1 cellular context compared by ENCODE assay signal in genomic region chr9:128786681-128787582, GRCh38.
A peak's percentile ranks its signal among the peaks of the same experiment; 100 is the strongest.
TF ChIP-seq lines count a peak whose summit lies in the region.

TBC1D13 (plus strand) TSS chr9:128787253; CDS start chr9:128787354, 101 bp downstream.

TF ChIP-seq in HepG2, 621 proteins besides CTCF, POLR2A, EP300 and RAD21 (continued from another document and continues in another):
- TF ChIP-seq DBP (CRISPR knock-in tag; IDR thresholded peaks at IDR 0.05; ENCODE audit: not compliant biosample characterization), result no peak
- TF ChIP-seq RBFOX2 (IDR thresholded peaks at IDR 0.05; ENCODE audit: low read depth, low read length), result peak; percentile 80
- peak; percentile 95 for TF ChIP-seq TERF1 (CRISPR knock-in tag; IDR thresholded peaks at IDR 0.05)
- no peak for TF ChIP-seq GPBP1L1 (CRISPR knock-in tag; IDR thresholded peaks at IDR 0.05)
- 0 out of 2 replicates have a peak, but pooled peaks have one; percentile 20 for TF ChIP-seq CREB1 (IDR thresholded peaks at IDR 0.05)
- TF ChIP-seq CREB1 (CRISPR knock-in tag; IDR thresholded peaks at IDR 0.05), result no peak
- TF ChIP-seq BORCS8-MEF2B (CRISPR knock-in tag; IDR thresholded peaks at IDR 0.05), result peak; percentile 98
- peak; percentile 54; the same call in 1 of the 2 replicates for TF ChIP-seq PRDM4 (CRISPR knock-in tag; IDR thresholded peaks at IDR 0.05; ENCODE audit: borderline replicate concordance)
- TF ChIP-seq HNRNPH1 (optimal IDR thresholded peaks at IDR 0.05; ENCODE audit: low read depth, low read length), result no peak
- peak; percentile 70 for TF ChIP-seq XRCC5 (optimal IDR thresholded peaks at IDR 0.05; ENCODE audit: low read length)
- peak; percentile 84; the same call in 1 of the 2 replicates for TF ChIP-seq ZNF800 (CRISPR knock-in tag; IDR thresholded peaks at IDR 0.05)
- TF ChIP-seq IKZF5 (CRISPR knock-in tag; IDR thresholded peaks at IDR 0.05), result peak; percentile 98
- TF ChIP-seq ZNF775 (CRISPR knock-in tag; IDR thresholded peaks at IDR 0.05; ENCODE audit: borderline replicate concordance), result no peak
- peak; percentile 80; the same call in 1 of the 2 replicates for TF ChIP-seq ZSCAN12 (CRISPR knock-in tag; IDR thresholded peaks at IDR 0.05)
- TF ChIP-seq ZNF564 (CRISPR knock-in tag; IDR thresholded peaks at IDR 0.05), result peak; percentile 94
- peak; percentile 93; the same call in 1 of the 2 replicates for TF ChIP-seq IRF1 (CRISPR knock-in tag; IDR thresholded peaks at IDR 0.05; ENCODE audit: low read depth)
- peak; percentile 97 for TF ChIP-seq YEATS4 (CRISPR knock-in tag; IDR thresholded peaks at IDR 0.05; ENCODE audit: borderline replicate concordance)
- TF ChIP-seq ZNF446 (CRISPR knock-in tag; IDR thresholded peaks at IDR 0.05), result no peak; the same call in 1 of the 2 replicates
- TF ChIP-seq ZNF710 (CRISPR knock-in tag; IDR thresholded peaks at IDR 0.05; ENCODE audit: borderline replicate concordance), result peak; percentile 79
- peak; percentile 82; the same call in 1 of the 2 replicates for TF ChIP-seq MIER3 (CRISPR knock-in tag; IDR thresholded peaks at IDR 0.05; ENCODE audit: borderline replicate concordance)
- peak; percentile 95 for TF ChIP-seq HOXA5 (CRISPR knock-in tag; IDR thresholded peaks at IDR 0.05)
- peak; percentile 83 for TF ChIP-seq CBX1 (IDR thresholded peaks at IDR 0.05; ENCODE audit: low read depth)
- TF ChIP-seq TFDP1 (CRISPR knock-in tag; IDR thresholded peaks at IDR 0.05; ENCODE audit: borderline replicate concordance), result peak; percentile 97
- peak; percentile 66; the same call in 1 of the 2 replicates for TF ChIP-seq ETV5 (CRISPR knock-in tag; IDR thresholded peaks at IDR 0.05; ENCODE audit: borderline replicate concordance)
- TF ChIP-seq ATF3 (CRISPR knock-in tag; IDR thresholded peaks at IDR 0.05), result peak; percentile 75
- peak; percentile 70; the same call in 1 of the 2 replicates for TF ChIP-seq ZNF703 (CRISPR knock-in tag; IDR thresholded peaks at IDR 0.05; ENCODE audit: borderline replicate concordance)
- TF ChIP-seq ZNF558 (CRISPR knock-in tag; IDR thresholded peaks at IDR 0.05; ENCODE audit: borderline replicate concordance), result peak; percentile 91; the same call in 1 of the 2 replicates
- no peak for TF ChIP-seq ZNF720 (CRISPR knock-in tag; IDR thresholded peaks at IDR 0.05)
- peak; percentile 38; the same call in 1 of the 2 replicates for TF ChIP-seq MTF2 (CRISPR knock-in tag; IDR thresholded peaks at IDR 0.05; ENCODE audit: borderline replicate concordance)
- TF ChIP-seq ASH2L (IDR thresholded peaks at IDR 0.05; ENCODE audit: insufficient read length, low read depth, low read length), result peak; percentile 76
- peak; percentile 91 for TF ChIP-seq SPEN (CRISPR knock-in tag; IDR thresholded peaks at IDR 0.05; ENCODE audit: low read depth)
- TF ChIP-seq CC2D1A (CRISPR knock-in tag; IDR thresholded peaks at IDR 0.05), result no peak
- 0 out of 2 replicates have a peak, but pooled peaks have one; percentile 33 for TF ChIP-seq HMG20B (CRISPR knock-in tag; conservative IDR thresholded peaks at IDR 0.05)
- TF ChIP-seq POGZ (CRISPR knock-in tag; IDR thresholded peaks at IDR 0.05), result peak; percentile 91
- TF ChIP-seq CREM (IDR thresholded peaks at IDR 0.05), result no peak
- TF ChIP-seq CREM (CRISPR knock-in tag; IDR thresholded peaks at IDR 0.05), result no peak
- TF ChIP-seq HOXA7 (CRISPR knock-in tag; IDR thresholded peaks at IDR 0.05), result no peak
- peak; percentile 90; the same call in 1 of the 2 replicates for TF ChIP-seq TOPORS (CRISPR knock-in tag; IDR thresholded peaks at IDR 0.05)
- 0 out of 2 replicates have a peak, but pooled peaks have one; percentile 55 for TF ChIP-seq KLF13 (CRISPR knock-in tag; IDR thresholded peaks at IDR 0.05)
- peak; percentile 81; the same call in 1 of the 2 replicates for TF ChIP-seq TSC22D2 (CRISPR knock-in tag; IDR thresholded peaks at IDR 0.05; ENCODE audit: borderline replicate concordance)
- TF ChIP-seq SAP130 (CRISPR knock-in tag; IDR thresholded peaks at IDR 0.05; ENCODE audit: low read depth), result peak; percentile 97
- TF ChIP-seq ZFP82 (CRISPR knock-in tag; IDR thresholded peaks at IDR 0.05; ENCODE audit: borderline replicate concordance), result peak; percentile 98
- peak; percentile 96 for TF ChIP-seq RFXAP (CRISPR knock-in tag; IDR thresholded peaks at IDR 0.05; ENCODE audit: borderline replicate concordance)
- no peak for TF ChIP-seq SMARCC2 (IDR thresholded peaks at IDR 0.05)
- TF ChIP-seq NRL (CRISPR knock-in tag; IDR thresholded peaks at IDR 0.05; ENCODE audit: borderline replicate concordance), result peak; percentile 92
- TF ChIP-seq ZNF574 (CRISPR knock-in tag; IDR thresholded peaks at IDR 0.05), result peak; percentile 94
- no peak for TF ChIP-seq ZNF383 (CRISPR knock-in tag; IDR thresholded peaks at IDR 0.05; ENCODE audit: borderline replicate concordance)
- peak; percentile 88; the same call in 1 of the 2 replicates for TF ChIP-seq FOXK1 (CRISPR knock-in tag; IDR thresholded peaks at IDR 0.05; ENCODE audit: borderline replicate concordance, low read depth)
- TF ChIP-seq KLF12 (CRISPR knock-in tag; IDR thresholded peaks at IDR 0.05; ENCODE audit: borderline replicate concordance), result peak; percentile 95
- no peak for TF ChIP-seq FOXA1 (IDR thresholded peaks at IDR 0.05)
- TF ChIP-seq FOXA1 (CRISPR knock-in tag; IDR thresholded peaks at IDR 0.05), result no peak; the same call in 1 of the 2 replicates
- TF ChIP-seq ZBTB20 (CRISPR knock-in tag; IDR thresholded peaks at IDR 0.05; ENCODE audit: borderline replicate concordance, low read depth), result peak; percentile 85
- peak; percentile 95 for TF ChIP-seq SALL1 (CRISPR knock-in tag; IDR thresholded peaks at IDR 0.05)
